14 cellular contexts compared by ENCODE assay signal in the genomic region with DNA sequence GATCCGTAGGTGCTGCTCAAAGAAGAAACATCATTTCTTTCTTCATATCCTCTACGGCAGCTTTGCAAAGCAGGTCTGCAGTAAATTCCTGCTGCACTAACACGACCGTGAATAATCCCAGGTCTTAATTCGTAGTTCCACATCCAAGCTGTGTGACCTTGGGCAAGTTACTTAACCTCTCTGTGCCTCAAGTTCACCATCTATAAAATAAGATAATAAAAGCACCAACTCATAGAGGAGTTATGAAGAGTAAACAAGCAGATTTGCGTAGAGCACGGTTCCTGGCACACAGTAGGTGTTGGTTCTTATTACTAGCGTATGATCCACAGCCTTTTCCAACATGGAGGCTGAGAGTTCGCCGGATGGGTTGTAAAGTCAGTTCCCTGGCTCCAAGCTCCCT. TPM values are rescaled to one million over a fixed set of nuclear protein-coding genes. Genes with fewer than 3 reads are reported as not detected.
DNase-seq lines count a peak whose midpoint lies in the region; ATAC-seq and TF ChIP-seq lines count a peak whose summit lies in the region.
"Had no signal": no experiment of that assay in that cellular context is flagged by ENCODE, and none has a peak within 500 bp of the region (broad histone marks: within the 10 kb centered on the region; RNA-seq: fewer than 3 reads in every experiment).

No MANE protein-coding gene starts in this region.

- peak overlapping the region in 3 of 4 donors; percentile 53 to 96 (median 92) for H3K27ac ChIP-seq in body of pancreas
- H3K27ac ChIP-seq in naive thymus-derived CD4-positive, alpha-beta T cell (ENCODE audit: low read depth, low read length), result peak overlapping the region; percentile 4
- H3K27ac ChIP-seq: epithelial cell of prostate, neutrophil had no signal

- intact Hi-C loops in natural killer cell (cut with micrococcal nuclease) (no loop called here), body of pancreas (cut with DNase I) (no loop called here)
- intact Hi-C loops in naive thymus-derived CD4-positive, alpha-beta T cell (cut with micrococcal nuclease), result no loop called here

- 76 to 78% methylated on average over 7 to 10 of the region's 10 CpGs for WGBS in body of pancreas, 2 donors

- H3K27me3 ChIP-seq in body of pancreas, result no peaks in the 10 kb centered on the region
- no peaks in the 10 kb centered on the region for H3K27me3 ChIP-seq in naive thymus-derived CD4-positive, alpha-beta T cell (ENCODE audit: control insufficient read depth in 2 of 2, insufficient read depth in 2 of 2, low read length in 2 of 2)

- no peaks in the 10 kb centered on the region for H3K36me3 Mint-ChIP-seq in natural killer cell
- no peaks in the 10 kb centered on the region for H3K36me3 Mint-ChIP-seq in natural killer cell treated with Interleukin-12 subunit alpha and Interleukin-12 subunit beta and Interleukin-15 and Interleukin-18, amount 100 ng/mL, for 72 hours
- peaks cover 0 to 7% (median 0%) of the 10 kb centered on the region in 5 donors for H3K36me3 Mint-ChIP-seq in naive thymus-derived CD4-positive, alpha-beta T cell
- H3K36me3 Mint-ChIP-seq: activated naive CD4-positive, alpha-beta T cell treated with anti-CD3 and anti-CD28 coated beads, Interleukin-2, amount 50 U/mL, for 72 hours had no signal

- H3K4me3 ChIP-seq in body of pancreas, result no peak overlapping the region
- H3K4me3 ChIP-seq in naive thymus-derived CD4-positive, alpha-beta T cell (ENCODE audit: low read length), result no peak overlapping the region
- H3K4me3 ChIP-seq: left ventricle myocardium inferior had no signal

- H3K27me3 Mint-ChIP-seq in natural killer cell (ENCODE audit: low read depth in 2 of 2), result no peaks in the 10 kb centered on the region
- H3K27me3 Mint-ChIP-seq in natural killer cell treated with Interleukin-12 subunit alpha and Interleukin-12 subunit beta and Interleukin-15 and Interleukin-18, amount 100 ng/mL, for 72 hours, result no peaks in the 10 kb centered on the region
- H3K27me3 Mint-ChIP-seq in naive thymus-derived CD4-positive, alpha-beta T cell, result no peaks in the 10 kb centered on the region

- DNase-seq in natural killer cell (no peak), body of pancreas (no peak), NCI-H1417 treated with DMSO at 0.1 percent for 48 hours (lab: John Stamatoyannopoulos, UW) (no peak), NCI-H82 (lab: John Stamatoyannopoulos, UW) (no peak)
- no peak for DNase-seq in natural killer cell treated with Interleukin-12 subunit alpha and Interleukin-12 subunit beta and Interleukin-15 and Interleukin-18, amount 100 ng/mL, for 72 hours (ENCODE audit: low spot score)
- DNase-seq in naive thymus-derived CD4-positive, alpha-beta T cell, result no peak
- DNase-seq: left ventricle myocardium inferior, NCI-H1048 had no signal

- peaks cover 17 to 35% of the 10 kb centered on the region in 2 donors for H3K4me1 Mint-ChIP-seq in natural killer cell
- H3K4me1 Mint-ChIP-seq in natural killer cell treated with Interleukin-12 subunit alpha and Interleukin-12 subunit beta and Interleukin-15 and Interleukin-18, amount 100 ng/mL, for 72 hours (ENCODE audit: low read depth in 2 of 2), result peaks cover 6 to 21% of the 10 kb centered on the region in 2 donors
- H3K4me1 Mint-ChIP-seq in naive thymus-derived CD4-positive, alpha-beta T cell, result peaks cover 13 to 75% (median 53%) of the 10 kb centered on the region in 7 donors

- H3K4me1 ChIP-seq in body of pancreas, result peaks cover 55% of the 10 kb centered on the region
- peaks cover 6 to 15% of the 10 kb centered on the region in 2 donors for H3K4me1 ChIP-seq in naive thymus-derived CD4-positive, alpha-beta T cell (ENCODE audit: control insufficient read depth in 2 of 2, insufficient read depth in 2 of 2, low read length in 2 of 2)

- H3K4me3 Mint-ChIP-seq in natural killer cell, result peak overlapping the region; percentile 31
- no peak overlapping the region for H3K4me3 Mint-ChIP-seq in natural killer cell treated with Interleukin-12 subunit alpha and Interleukin-12 subunit beta and Interleukin-15 and Interleukin-18, amount 100 ng/mL, for 72 hours
- H3K4me3 Mint-ChIP-seq in naive thymus-derived CD4-positive, alpha-beta T cell, result peak overlapping the region in 9 of 10 donors; percentile 19 to 93 (median 49)

- H3K9me3 Mint-ChIP-seq in natural killer cell, result no peaks in the 10 kb centered on the region
- H3K9me3 Mint-ChIP-seq in natural killer cell treated with Interleukin-12 subunit alpha and Interleukin-12 subunit beta and Interleukin-15 and Interleukin-18, amount 100 ng/mL, for 72 hours, result no peaks in the 10 kb centered on the region
- no peaks in the 10 kb centered on the region for H3K9me3 Mint-ChIP-seq in naive thymus-derived CD4-positive, alpha-beta T cell
- H3K9me3 Mint-ChIP-seq: activated naive CD4-positive, alpha-beta T cell treated with anti-CD3 and anti-CD28 coated beads, Interleukin-2, amount 50 U/mL, for 72 hours had no signal

- no peak overlapping the region for H3K27ac Mint-ChIP-seq in natural killer cell
- H3K27ac Mint-ChIP-seq in natural killer cell treated with Interleukin-12 subunit alpha and Interleukin-12 subunit beta and Interleukin-15 and Interleukin-18, amount 100 ng/mL, for 72 hours, result no peak overlapping the region
- peak overlapping the region in 5 of 9 donors; percentile 11 to 67 (median 42) for H3K27ac Mint-ChIP-seq in naive thymus-derived CD4-positive, alpha-beta T cell
- H3K27ac Mint-ChIP-seq: activated naive CD4-positive, alpha-beta T cell treated with anti-CD3 and anti-CD28 coated beads, Interleukin-2, amount 50 U/mL, for 72 hours had no signal

- H3K36me3 ChIP-seq in body of pancreas (replicated peaks in 1 of 2; ENCODE audit: insufficient read depth in 1 of 2, low read depth in 2 of 2), result no peaks in the 10 kb centered on the region
- peaks cover 0 to 7% (median 0%) of the 10 kb centered on the region in 3 experiments for H3K36me3 ChIP-seq in naive thymus-derived CD4-positive, alpha-beta T cell (ENCODE audit: control insufficient read depth in 2 of 3, insufficient read depth in 3 of 3, low read length in 3 of 3)
- H3K36me3 ChIP-seq: left ventricle myocardium inferior, neutrophil had no signal

- TF ChIP-seq CTCF in natural killer cell (IDR thresholded peaks at IDR 0.05) (no peak), body of pancreas (IDR thresholded peaks at IDR 0.05) (no peak)

- ATAC-seq in natural killer cell, result no peak
- no peak for ATAC-seq in natural killer cell treated with Interleukin-12 subunit alpha and Interleukin-12 subunit beta and Interleukin-15 and Interleukin-18, amount 100 ng/mL, for 72 hours
- ATAC-seq in body of pancreas, result no peak
- ATAC-seq in naive thymus-derived CD4-positive, alpha-beta T cell, result no peak
- no peak for ATAC-seq in HG03280 (IDR thresholded peaks at IDR 0.05; ENCODE audit: unreplicated experiment)
- ATAC-seq in HG03196 (IDR thresholded peaks at IDR 0.05; ENCODE audit: unreplicated experiment), result no peak
- ATAC-seq: activated naive CD4-positive, alpha-beta T cell treated with anti-CD3 and anti-CD28 coated beads, Interleukin-2, amount 50 U/mL, for 72 hours; SK-N-SH treated with all-trans-retinoic acid at 6 μM for 48 hours had no signal

- CTCF ChIA-PET in naive thymus-derived CD4-positive, alpha-beta T cell (lab: Charles Lee), result interaction anchor here (1.3 kb wide), 1 partner anchor 9 kb away, joined by 3 read pairs; no protein-coding TSS in a partner anchor

- POLR2A ChIA-PET in naive thymus-derived CD4-positive, alpha-beta T cell (lab: Charles Lee), result interaction anchor here (0.9 kb wide), 1 partner anchor 9 kb away, joined by 4 read pairs; no protein-coding TSS in a partner anchor

- TF ChIP-seq POLR2A in body of pancreas (IDR thresholded peaks at IDR 0.05), result no peak

- no peaks in the 10 kb centered on the region for H3K9me3 ChIP-seq in body of pancreas
- no peaks in the 10 kb centered on the region for H3K9me3 ChIP-seq in naive thymus-derived CD4-positive, alpha-beta T cell (ENCODE audit: control insufficient read depth in 2 of 3, low read length in 3 of 3)
- H3K9me3 ChIP-seq: neutrophil had no signal

RNA-seq across cellular contexts. Expression of gene NCOR2, which starts 3.6 kb away (rescaled TPM):
- total RNA-seq in natural killer cell (100 to 1,000 TPM; 109 to 126 (median 125) TPM), body of pancreas (100 to 1,000 TPM in 1 of 2 donors, 10 to 100 TPM in 1; 53.7 to 397 TPM)
- 100 to 1,000 TPM in 1 of 2 donors, 10 to 100 TPM in 1; 80.8 to 133 TPM for total RNA-seq in natural killer cell treated with Interleukin-12 subunit alpha and Interleukin-12 subunit beta and Interleukin-15 and Interleukin-18, amount 100 ng/mL, for 72 hours
- total RNA-seq in naive thymus-derived CD4-positive, alpha-beta T cell, result 100 to 1,000 TPM; 101 to 194 (median 112) TPM
- polyA plus RNA-seq in naive thymus-derived CD4-positive, alpha-beta T cell, result 10 to 100 TPM in 1 of 2 donors, 1 to 10 TPM in 1; 5.3 to 17.3 TPM

Comparison
In these comparisons a context has a peak if more than half of its experiments do, and no peak if none do; other contexts are left out.
1. H3K27ac Mint-ChIP-seq: peak in naive thymus-derived CD4-positive, alpha-beta T cell (5 of 9); none in natural killer cell (0 of 2) and natural killer cell treated with Interleukin-12 subunit alpha and Interleukin-12 subunit beta and Interleukin-15 and Interleukin-18, amount 100 ng/mL, for 72 hours (0 of 2).